ENCODE assay signal across 27 cellular contexts in the genomic region with DNA sequence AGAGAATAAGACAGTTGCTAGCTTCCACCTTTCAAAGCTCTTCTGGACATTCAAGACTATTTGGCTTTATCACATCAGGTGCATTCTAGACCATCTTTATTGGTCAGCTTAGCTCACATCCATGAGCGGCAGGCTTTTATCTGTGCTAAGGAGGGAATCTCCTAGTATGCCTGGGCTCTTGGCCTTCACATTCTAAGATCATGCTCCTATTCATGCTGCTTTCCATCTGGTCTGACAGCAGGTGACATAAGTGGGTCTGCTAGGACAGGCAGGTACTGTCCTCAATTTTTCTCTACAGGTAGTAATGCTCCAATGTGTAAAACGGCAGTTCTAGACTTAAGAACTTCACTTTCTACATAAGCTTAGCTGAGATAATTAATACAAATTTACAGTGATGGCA. TPM values are rescaled to one million over a fixed set of nuclear protein-coding genes. Genes with fewer than 3 reads are reported as not detected.
"Had no signal": no experiment of that assay in that cellular context is flagged by ENCODE, and none has a peak within 500 bp of the region (broad histone marks: within the 10 kb centered on the region; RNA-seq: fewer than 3 reads in every experiment).

No MANE protein-coding gene starts in this region.

- H3K36me3 ChIP-seq: brain microvascular endothelial cell had no signal

- H3K4me3 ChIP-seq: coronary artery, dorsolateral prefrontal cortex had no signal

- H3K36me3 Mint-ChIP-seq: activated CD4-positive, alpha-beta memory T cell treated with anti-CD3 and anti-CD28 coated beads for 36 hours; activated CD8-positive, alpha-beta memory T cell treated with anti-CD3 and anti-CD28 coated beads, Interleukin-2, amount 10 ng/mL, durations not matched to agents 7 days and 5 days; activated naive CD4-positive, alpha-beta T cell treated with anti-CD3 and anti-CD28 coated beads, Interleukin-2, amount 10 ng/mL, durations not matched to agents 7 days and 5 days; activated naive CD4-positive, alpha-beta T cell treated with anti-CD3 and anti-CD28 coated beads, Interleukin-2, amount 50 U/mL, for 72 hours; activated naive CD8-positive, alpha-beta T cell treated with anti-CD3 and anti-CD28 coated beads, Interleukin-2, amount 10 ng/mL, durations not matched to agents 7 days and 5 days had no signal

- H3K27ac ChIP-seq: brain microvascular endothelial cell, coronary artery had no signal

- H3K9me3 Mint-ChIP-seq: activated CD4-positive, alpha-beta memory T cell treated with anti-CD3 and anti-CD28 coated beads for 36 hours; activated CD4-positive, alpha-beta T cell treated with anti-CD3 and anti-CD28 coated beads, Interleukin-2, amount 10 ng/mL, durations not matched to agents 24 days and 14 days; activated naive CD4-positive, alpha-beta T cell treated with anti-CD3 and anti-CD28 coated beads, Interleukin-2, amount 10 ng/mL, durations not matched to agents 7 days and 5 days; activated naive CD8-positive, alpha-beta T cell treated with anti-CD3 and anti-CD28 coated beads, Interleukin-2, amount 10 ng/mL, durations not matched to agents 7 days and 5 days; activated T-cell treated with anti-CD3 and anti-CD28 coated beads, Interleukin-2, amount 50 U/mL, for 24 hours; activated T-cell treated with anti-CD3 and anti-CD28 coated beads, Interleukin-2, amount 50 U/mL, for 72 hours; dendritic cell treated with granulocyte-macrophage colony-stimulating factor and Interleukin-4, amounts not matched to agents 40 ng/mL and 50 ng/mL, for 4 days; endodermal cell had no signal

- ATAC-seq: activated CD4-positive, alpha-beta T cell treated with anti-CD3 and anti-CD28 coated beads for 36 hours; activated CD8-positive, alpha-beta memory T cell treated with anti-CD3 and anti-CD28 coated beads, Interleukin-2, amount 10 ng/mL, durations not matched to agents 7 days and 5 days; activated CD8-positive, alpha-beta T cell treated with anti-CD3 and anti-CD28 coated beads, Interleukin-2, amount 10 ng/mL, durations not matched to agents 7 days and 5 days; activated naive CD4-positive, alpha-beta T cell treated with anti-CD3 and anti-CD28 coated beads, Interleukin-2, amount 50 U/mL, for 72 hours; activated T-cell treated with anti-CD3 and anti-CD28 coated beads, Interleukin-2, amount 50 U/mL, for 72 hours; esophagus mucosa had no signal

- H3K27me3 Mint-ChIP-seq: activated CD4-positive, alpha-beta T cell treated with anti-CD3 and anti-CD28 coated beads, Interleukin-2, amount 10 ng/mL, durations not matched to agents 24 days and 14 days; activated CD8-positive, alpha-beta memory T cell treated with anti-CD3 and anti-CD28 coated beads, Interleukin-2, amount 10 ng/mL, durations not matched to agents 7 days and 5 days; activated naive CD4-positive, alpha-beta T cell treated with anti-CD3 and anti-CD28 coated beads, Interleukin-2, amount 10 ng/mL, durations not matched to agents 7 days and 5 days; activated naive CD8-positive, alpha-beta T cell treated with anti-CD3 and anti-CD28 coated beads, Interleukin-2, amount 10 ng/mL, durations not matched to agents 7 days and 5 days; central memory CD8-positive, alpha-beta T cell had no signal

- H3K4me1 Mint-ChIP-seq: activated CD4-positive, alpha-beta T cell treated with anti-CD3 and anti-CD28 coated beads for 36 hours; activated CD4-positive, alpha-beta T cell treated with anti-CD3 and anti-CD28 coated beads, Interleukin-2, amount 10 ng/mL, durations not matched to agents 24 days and 14 days; activated CD8-positive, alpha-beta memory T cell treated with anti-CD3 and anti-CD28 coated beads, Interleukin-2, amount 10 ng/mL, durations not matched to agents 7 days and 5 days; activated naive CD4-positive, alpha-beta T cell treated with anti-CD3 and anti-CD28 coated beads, Interleukin-2, amount 10 ng/mL, durations not matched to agents 7 days and 5 days; activated naive CD8-positive, alpha-beta T cell treated with anti-CD3 and anti-CD28 coated beads, Interleukin-2, amount 10 ng/mL, durations not matched to agents 7 days and 5 days; central memory CD8-positive, alpha-beta T cell had no signal

- DNase-seq: activated CD4-positive, alpha-beta memory T cell treated with anti-CD3 and anti-CD28 coated beads for 36 hours; activated CD4-positive, alpha-beta T cell treated with anti-CD3 and anti-CD28 coated beads for 36 hours; activated CD4-positive, alpha-beta T cell treated with anti-CD3 and anti-CD28 coated beads, Interleukin-2, amount 10 ng/mL, durations not matched to agents 24 days and 14 days; activated CD4-positive, CD25-positive, alpha-beta regulatory T cell; activated CD4-positive, CD25-positive, alpha-beta regulatory T cell treated with anti-CD3 and anti-CD28 coated beads, Interleukin-2, amount 50 U/mL, for 72 hours; activated CD8-positive, alpha-beta memory T cell treated with anti-CD3 and anti-CD28 coated beads, Interleukin-2, amount 10 ng/mL, durations not matched to agents 7 days and 5 days; activated CD8-positive, alpha-beta memory T cell treated with anti-CD3 and anti-CD28 coated beads, Interleukin-2, amount 50 U/mL, for 4 hours; activated CD8-positive, alpha-beta T cell treated with anti-CD3 and anti-CD28 coated beads, Interleukin-2, amount 10 ng/mL, durations not matched to agents 7 days and 5 days; activated gamma-delta T cell; activated naive CD4-positive, alpha-beta T cell; activated naive CD4-positive, alpha-beta T cell treated with anti-CD3 and anti-CD28 coated beads, Interleukin-2, amount 10 ng/mL, durations not matched to agents 7 days and 5 days; activated naive CD8-positive, alpha-beta T cell treated with anti-CD3 and anti-CD28 coated beads, Interleukin-2, amount 10 ng/mL, durations not matched to agents 7 days and 5 days; activated T-cell treated with anti-CD3 and anti-CD28 coated beads, Interleukin-2, amount 50 U/mL, for 24 hours; activated T-cell treated with anti-CD3 and anti-CD28 coated beads, Interleukin-2, amount 50 U/mL, for 72 hours; amniotic stem cell; anterior cingulate cortex; brain microvascular endothelial cell; effector memory CD4-positive, alpha-beta T cell; endodermal cell; head of caudate nucleus; T-helper 2 cell had no signal

- H3K27ac Mint-ChIP-seq: activated CD4-positive, alpha-beta memory T cell treated with anti-CD3 and anti-CD28 coated beads for 36 hours; activated CD4-positive, alpha-beta T cell treated with anti-CD3 and anti-CD28 coated beads for 36 hours; activated CD4-positive, alpha-beta T cell treated with anti-CD3 and anti-CD28 coated beads, Interleukin-2, amount 10 ng/mL, durations not matched to agents 24 days and 14 days; activated CD8-positive, alpha-beta memory T cell treated with anti-CD3 and anti-CD28 coated beads, Interleukin-2, amount 10 ng/mL, durations not matched to agents 7 days and 5 days; activated CD8-positive, alpha-beta T cell treated with anti-CD3 and anti-CD28 coated beads, Interleukin-2, amount 10 ng/mL, durations not matched to agents 7 days and 5 days; activated naive CD4-positive, alpha-beta T cell treated with anti-CD3 and anti-CD28 coated beads, Interleukin-2, amount 10 ng/mL, durations not matched to agents 7 days and 5 days; activated naive CD4-positive, alpha-beta T cell treated with anti-CD3 and anti-CD28 coated beads, Interleukin-2, amount 50 U/mL, for 72 hours; activated naive CD8-positive, alpha-beta T cell treated with anti-CD3 and anti-CD28 coated beads, Interleukin-2, amount 10 ng/mL, durations not matched to agents 7 days and 5 days; activated T-cell treated with anti-CD3 and anti-CD28 coated beads, Interleukin-2, amount 50 U/mL, for 24 hours; activated T-cell treated with anti-CD3 and anti-CD28 coated beads, Interleukin-2, amount 50 U/mL, for 72 hours; dendritic cell treated with granulocyte-macrophage colony-stimulating factor and Interleukin-4, amounts not matched to agents 40 ng/mL and 50 ng/mL, for 4 days; endodermal cell had no signal

- H3K27me3 ChIP-seq: brain microvascular endothelial cell had no signal

- H3K4me3 Mint-ChIP-seq: activated CD4-positive, alpha-beta memory T cell treated with anti-CD3 and anti-CD28 coated beads for 36 hours; activated CD4-positive, alpha-beta T cell treated with anti-CD3 and anti-CD28 coated beads for 36 hours; activated CD4-positive, alpha-beta T cell treated with anti-CD3 and anti-CD28 coated beads, Interleukin-2, amount 10 ng/mL, durations not matched to agents 24 days and 14 days; activated CD8-positive, alpha-beta memory T cell treated with anti-CD3 and anti-CD28 coated beads, Interleukin-2, amount 10 ng/mL, durations not matched to agents 7 days and 5 days; activated CD8-positive, alpha-beta T cell treated with anti-CD3 and anti-CD28 coated beads, Interleukin-2, amount 10 ng/mL, durations not matched to agents 7 days and 5 days; activated naive CD4-positive, alpha-beta T cell treated with anti-CD3 and anti-CD28 coated beads, Interleukin-2, amount 10 ng/mL, durations not matched to agents 7 days and 5 days; activated naive CD8-positive, alpha-beta T cell treated with anti-CD3 and anti-CD28 coated beads, Interleukin-2, amount 10 ng/mL, durations not matched to agents 7 days and 5 days; activated T-cell treated with anti-CD3 and anti-CD28 coated beads, Interleukin-2, amount 50 U/mL, for 24 hours; activated T-cell treated with anti-CD3 and anti-CD28 coated beads, Interleukin-2, amount 50 U/mL, for 72 hours; central memory CD8-positive, alpha-beta T cell; dendritic cell treated with granulocyte-macrophage colony-stimulating factor and Interleukin-4, amounts not matched to agents 40 ng/mL and 50 ng/mL, for 4 days; endodermal cell had no signal

RNA-seq across cellular contexts. Expression of gene ADAMTS1, which starts 39.2 kb away (rescaled TPM):
- total RNA-seq: activated CD4-positive, alpha-beta memory T cell treated with anti-CD3 and anti-CD28 coated beads for 36 hours; activated CD4-positive, alpha-beta T cell treated with anti-CD3 and anti-CD28 coated beads for 36 hours had no signal
